In the genomic region with DNA sequence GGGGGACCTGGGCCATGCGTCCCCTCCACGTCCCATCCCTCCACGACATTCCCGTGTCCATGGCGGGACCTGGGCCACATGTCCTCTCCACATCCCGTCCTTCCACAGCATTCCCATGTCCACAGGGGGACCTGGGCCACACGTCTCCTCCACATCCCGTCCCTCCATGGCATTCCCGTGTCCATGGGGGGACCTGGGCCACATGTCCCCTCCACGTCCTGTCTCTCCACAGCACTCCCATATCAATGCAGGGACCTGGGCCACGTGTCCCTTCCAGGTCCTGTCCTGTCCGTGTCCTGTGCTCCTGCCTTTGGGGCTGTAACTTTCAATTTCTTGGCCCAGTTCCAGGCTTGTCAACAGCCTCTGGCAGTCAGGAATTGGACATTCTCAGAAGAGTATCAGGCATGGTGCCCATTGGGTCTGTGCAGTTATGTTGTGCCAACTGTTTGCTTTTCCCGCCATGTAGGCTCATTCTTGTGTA, we compare ENCODE assay signal across 19 cellular contexts. TPM values are rescaled to one million over a fixed set of nuclear protein-coding genes. Genes with fewer than 3 reads are reported as not detected.
DNase-seq lines count a peak whose midpoint lies in the region; ATAC-seq and TF ChIP-seq lines count a peak whose summit lies in the region.
"Had no signal": no experiment of that assay in that cellular context is flagged by ENCODE, and none has a peak within 500 bp of the region (broad histone marks: within the 10 kb centered on the region; RNA-seq: fewer than 3 reads in every experiment).

No MANE protein-coding gene starts in this region.

- H3K4me3 Mint-ChIP-seq in glutamatergic neuron (ENCODE audit: unreplicated experiment) (no peak overlapping the region), nephron progenitor cell (no peak overlapping the region)
- H3K4me3 Mint-ChIP-seq: CD8-positive, alpha-beta memory T cell; central memory CD8-positive, alpha-beta T cell; effector memory CD8-positive, alpha-beta T cell; immature natural killer cell; naive thymus-derived CD8-positive, alpha-beta T cell had no signal

- no peaks in the 10 kb centered on the region for H3K36me3 ChIP-seq in HAP-1 (replicated peaks)

- H3K4me3 ChIP-seq in HAP-1 = no peak overlapping the region
- H3K4me3 ChIP-seq: psoas muscle had no signal

- H3K9me3 ChIP-seq in HAP-1 = no peaks in the 10 kb centered on the region
- H3K9me3 ChIP-seq: psoas muscle had no signal

- H3K9me3 Mint-ChIP-seq in glutamatergic neuron (ENCODE audit: unreplicated experiment) (peaks cover 6% of the 10 kb centered on the region), nephron progenitor cell (no peaks in the 10 kb centered on the region)
- H3K9me3 Mint-ChIP-seq: CD8-positive, alpha-beta memory T cell; central memory CD8-positive, alpha-beta T cell; effector memory CD8-positive, alpha-beta T cell; immature natural killer cell; naive thymus-derived CD8-positive, alpha-beta T cell had no signal

- H3K36me3 Mint-ChIP-seq in glutamatergic neuron (ENCODE audit: unreplicated experiment) = no peaks in the 10 kb centered on the region
- no peaks in the 10 kb centered on the region for H3K36me3 Mint-ChIP-seq in nephron progenitor cell (ENCODE audit: low read depth)
- H3K36me3 Mint-ChIP-seq: CD8-positive, alpha-beta memory T cell; immature natural killer cell; naive thymus-derived CD8-positive, alpha-beta T cell had no signal

- H3K27ac Mint-ChIP-seq in glutamatergic neuron (ENCODE audit: unreplicated experiment) (no peak overlapping the region), nephron progenitor cell (no peak overlapping the region)
- H3K27ac Mint-ChIP-seq: effector memory CD8-positive, alpha-beta T cell had no signal

- H3K27me3 ChIP-seq in HAP-1 (ENCODE audit: low read depth) = no peaks in the 10 kb centered on the region

- no peak for ATAC-seq in Right ventricle myocardium superior (ENCODE audit: poor library complexity)
- ATAC-seq: effector memory CD8-positive, alpha-beta T cell; naive thymus-derived CD8-positive, alpha-beta T cell; psoas muscle had no signal

- in situ Hi-C loops in HAP-1 (cut with MboI; ENCODE audit: low sequenced_read_pairs) = no loop called here

- intact Hi-C loops in Right ventricle myocardium superior (cut with DNase I) (no loop called here), cardiac septum (cut with DNase I) (no loop called here)

- DNase-seq in Right ventricle myocardium superior (peak; percentile 21), cardiac septum (ENCODE audit: low spot score) (no peak), glutamatergic neuron (peak; percentile 7), nephron progenitor cell (peak; percentile 1), globus pallidus (ENCODE audit: low spot score) (no peak), occipital lobe (lab: John Stamatoyannopoulos, UW) (no peak), HAP-1 (ENCODE audit: low spot score in 2 of 2) (no peak), pons (ENCODE audit: low spot score) (no peak)
- DNase-seq: anterior cingulate cortex; DMS79 treated with DMSO at 0.1 percent for 48 hours; effector memory CD8-positive, alpha-beta T cell; H7; immature natural killer cell; NCI-H69 had no signal

- H3K4me1 Mint-ChIP-seq in glutamatergic neuron (ENCODE audit: low read depth, unreplicated experiment) = peaks cover 2% of the 10 kb centered on the region
- peaks cover 22% of the 10 kb centered on the region for H3K4me1 Mint-ChIP-seq in nephron progenitor cell

- TF ChIP-seq CTCF in glutamatergic neuron (IDR thresholded peaks at IDR 0.05; ENCODE audit: partially characterized antibody, unreplicated experiment) (no peak), nephron progenitor cell (IDR thresholded peaks at IDR 0.05) (no peak)

- H3K27me3 Mint-ChIP-seq in glutamatergic neuron (ENCODE audit: unreplicated experiment) (peaks cover 7% of the 10 kb centered on the region), nephron progenitor cell (ENCODE audit: low read depth, poor library complexity) (no peaks in the 10 kb centered on the region)
- H3K27me3 Mint-ChIP-seq: central memory CD8-positive, alpha-beta T cell; effector memory CD8-positive, alpha-beta T cell; naive thymus-derived CD8-positive, alpha-beta T cell had no signal

- no peaks in the 10 kb centered on the region for H3K4me1 ChIP-seq in HAP-1
- H3K4me1 ChIP-seq: psoas muscle had no signal

RNA-seq across cellular contexts. Expression of gene WNT9A, which starts 47.1 kb away (rescaled TPM):
- total RNA-seq in Right ventricle myocardium superior = 0.59 TPM
- 6.5 TPM for total RNA-seq in cardiac septum
- total RNA-seq in glutamatergic neuron (ENCODE audit: unreplicated experiment) = 13.8 TPM
- 1.9 TPM for total RNA-seq in occipital lobe
- total RNA-seq: naive thymus-derived CD8-positive, alpha-beta T cell; OCI-LY7 had no signal

Comparison
In these comparisons a context has a peak if more than half of its experiments do, and no peak if none do; other contexts are left out.
1. DNase-seq: peak in Right ventricle myocardium superior (single experiment), glutamatergic neuron (single experiment) and nephron progenitor cell (single experiment); none in cardiac septum (single experiment), globus pallidus (single experiment), occipital lobe (single experiment), HAP-1 (0 of 2) and pons (single experiment).